1 cellular context compared by ENCODE assay signal in the genomic region with DNA sequence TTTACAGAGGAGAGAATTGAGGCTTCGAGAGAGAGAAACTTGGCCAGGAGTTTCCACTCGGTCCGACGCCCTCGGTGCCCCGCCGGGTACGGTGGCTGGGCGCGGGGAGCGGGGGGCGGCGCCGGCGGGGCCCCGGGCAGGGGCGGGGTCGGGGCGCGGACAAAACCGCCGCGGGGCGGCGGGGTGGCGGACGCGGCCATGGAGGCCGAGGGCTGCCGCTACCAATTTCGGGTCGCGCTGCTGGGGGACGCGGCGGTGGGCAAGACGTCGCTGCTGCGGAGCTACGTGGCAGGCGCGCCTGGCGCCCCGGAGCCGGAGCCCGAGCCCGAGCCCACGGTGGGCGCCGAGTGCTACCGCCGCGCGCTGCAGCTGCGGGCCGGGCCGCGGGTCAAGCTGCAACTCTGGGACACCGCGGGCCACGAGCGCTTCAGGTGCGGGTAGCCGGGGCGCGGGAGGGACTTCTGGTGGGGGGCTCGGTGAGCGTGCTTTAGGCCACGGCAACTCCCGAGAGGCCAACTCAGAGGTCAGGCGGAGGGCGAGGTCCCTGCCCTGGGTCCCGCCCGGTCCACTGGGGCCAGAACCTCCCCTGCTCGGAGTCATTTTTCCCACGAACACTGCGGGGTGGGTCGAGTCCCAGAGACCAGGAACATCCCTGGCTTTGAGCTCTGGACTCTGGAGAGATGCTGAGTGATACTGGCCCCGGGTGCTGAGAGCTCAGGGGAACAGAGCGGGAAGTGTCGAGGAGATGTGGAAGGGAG.
TF ChIP-seq lines count a peak whose summit lies in the region.

No MANE protein-coding gene starts in this region.

TF ChIP-seq in H1, 55 proteins besides CTCF, POLR2A, EP300 and RAD21:
- TF ChIP-seq BCL11A (IDR thresholded peaks at IDR 0.05; ENCODE audit: low read depth in 2 of 2, low read length in 2 of 2) (no peak), RBBP5 (IDR thresholded peaks at IDR 0.05; ENCODE audit: borderline replicate concordance, low read depth, low read length) (no peak), MAFK (IDR thresholded peaks at IDR 0.05; ENCODE audit: low read depth, low read length) (no peak), ZNF274 (IDR thresholded peaks at IDR 0.05; ENCODE audit: borderline replicate concordance, extremely low read depth, low read length) (no peak), EGR1 (IDR thresholded peaks at IDR 0.05; ENCODE audit: borderline replicate concordance, low read depth, low read length) (no peak), RNF2 (IDR thresholded peaks at IDR 0.05; ENCODE audit: borderline replicate concordance, low read depth, low read length, missing control alignments, poor library complexity, severe bottlenecking) (no peak), CHD1 (IDR thresholded peaks at IDR 0.05; ENCODE audit: low read depth, low read length) (no peak), RFX5 (IDR thresholded peaks at IDR 0.05; ENCODE audit: borderline replicate concordance, low read depth, low read length) (no peak), KDM4A (IDR thresholded peaks at IDR 0.05; ENCODE audit: low read depth, low read length, severe bottlenecking) (peak; percentile 51), HDAC2 (IDR thresholded peaks at IDR 0.05; ENCODE audit: borderline replicate concordance in 1 of 2, low read depth in 2 of 2, low read length in 2 of 2) (no peak), POU5F1 (IDR thresholded peaks at IDR 0.05; ENCODE audit: low read depth, low read length) (no peak), TAF7 (optimal IDR thresholded peaks at IDR 0.05; ENCODE audit: borderline replicate concordance, low read depth, low read length) (no peak), SP2 (IDR thresholded peaks at IDR 0.05; ENCODE audit: low read length) (no peak), CEBPB (IDR thresholded peaks at IDR 0.05; ENCODE audit: low read depth, low read length) (no peak), CHD2 (IDR thresholded peaks at IDR 0.05; ENCODE audit: low read length) (no peak), SIRT6 (IDR thresholded peaks at IDR 0.05; ENCODE audit: low read length) (no peak), PHF8 (conservative IDR thresholded peaks at IDR 0.05; ENCODE audit: low read depth, low read length) (peak; percentile 50; the same call in 1 of the 2 replicates), ASH2L (IDR thresholded peaks at IDR 0.05; ENCODE audit: low read length) (peak; percentile 51), BACH1 (IDR thresholded peaks at IDR 0.05; ENCODE audit: low read length) (no peak), TCF12 (IDR thresholded peaks at IDR 0.05; ENCODE audit: low read depth, low read length) (no peak), JUN (IDR thresholded peaks at IDR 0.05; ENCODE audit: low read depth, low read length) (no peak), USF2 (IDR thresholded peaks at IDR 0.05; ENCODE audit: low read length) (no peak), SP1 (IDR thresholded peaks at IDR 0.05; ENCODE audit: low read depth, low read length) (no peak), CHD7 (IDR thresholded peaks at IDR 0.05; ENCODE audit: insufficient replicate concordance, low read length) (no peak), NANOG (IDR thresholded peaks at IDR 0.05; ENCODE audit: insufficient read depth, low read depth, low read length, poor library complexity, severe bottlenecking) (no peak), RXRA (IDR thresholded peaks at IDR 0.05; ENCODE audit: insufficient read depth, low read depth, low read length) (no peak), SUZ12 (IDR thresholded peaks at IDR 0.05; ENCODE audit: low read length) (no peak), KDM1A (IDR thresholded peaks at IDR 0.05; ENCODE audit: borderline replicate concordance, low read length) (no peak), SIN3A (conservative IDR thresholded peaks at IDR 0.05 in 1 of 2, IDR thresholded peaks at IDR 0.05 in 1 of 2; ENCODE audit: low read depth in 1 of 2, low read length in 2 of 2) (peak in 1 of 2 experiments; percentile 27; a peak in 1 of 4 replicates), KDM5A (IDR thresholded peaks at IDR 0.05; ENCODE audit: low read length) (no peak), GTF2F1 (IDR thresholded peaks at IDR 0.05; ENCODE audit: borderline replicate concordance, low read depth, low read length) (no peak), SRF (IDR thresholded peaks at IDR 0.05; ENCODE audit: low read depth, low read length) (no peak), SAP30 (IDR thresholded peaks at IDR 0.05; ENCODE audit: insufficient read depth, insufficient replicate concordance, low read length) (no peak)
- TF ChIP-seq, protein P1, sequence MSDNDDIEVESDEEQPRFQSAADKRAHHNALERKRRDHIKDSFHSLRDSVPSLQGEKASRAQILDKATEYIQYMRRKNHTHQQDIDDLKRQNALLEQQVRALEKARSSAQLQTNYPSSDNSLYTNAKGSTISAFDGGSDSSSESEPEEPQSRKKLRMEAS (IDR thresholded peaks at IDR 0.05) = no peak
- TF ChIP-seq, protein P2, sequence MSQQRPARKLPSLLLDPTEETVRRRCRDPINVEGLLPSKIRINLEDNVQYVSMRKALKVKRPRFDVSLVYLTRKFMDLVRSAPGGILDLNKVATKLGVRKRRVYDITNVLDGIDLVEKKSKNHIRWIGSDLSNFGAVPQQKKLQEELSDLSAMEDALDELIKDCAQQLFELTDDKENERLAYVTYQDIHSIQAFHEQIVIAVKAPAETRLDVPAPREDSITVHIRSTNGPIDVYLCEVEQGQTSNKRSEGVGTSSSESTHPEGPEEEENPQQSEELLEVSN (IDR thresholded peaks at IDR 0.05) = peak; percentile 74
